ENCODE assay signal across 6 cellular contexts in genomic region chr10:8105932-8106331, GRCh38. TPM values are rescaled to one million over a fixed set of nuclear protein-coding genes. Genes with fewer than 3 reads are reported as not detected.
"Had no signal": no experiment of that assay in that cellular context is flagged by ENCODE, and none has a peak within 500 bp of the region (broad histone marks: within the 10 kb centered on the region; RNA-seq: fewer than 3 reads in every experiment).

No MANE protein-coding gene starts in this region.

- H3K27ac Mint-ChIP-seq: GM23338, H9, HFFc6, IgD-negative memory B cell had no signal

- H3K36me3 Mint-ChIP-seq: IgD-negative memory B cell had no signal

- H3K4me1 Mint-ChIP-seq: IgD-negative memory B cell had no signal

- H3K9me3 Mint-ChIP-seq: GM23338, HFFc6 had no signal

- H3K4me3 Mint-ChIP-seq: GM23338, H9, HFFc6, IgD-negative memory B cell had no signal

- ATAC-seq: GM23338 had no signal

- DNase-seq: H9, HCEC 1CT, HFFc6, KG1 had no signal

- H3K4me3 ChIP-seq: GM23338 had no signal

RNA-seq across cellular contexts. Expression of gene GATA3, which starts 51.4 kb away (rescaled TPM):
- total RNA-seq: GM23338 had no signal
